ENCODE assay signal across 2 cellular contexts in genomic region chr10:52365547-52366432, GRCh38. TPM values are rescaled to one million over a fixed set of nuclear protein-coding genes. Genes with fewer than 3 reads are reported as not detected.
"Had no signal": no experiment of that assay in that cellular context is flagged by ENCODE, and none has a peak within 500 bp of the region (broad histone marks: within the 10 kb centered on the region; RNA-seq: fewer than 3 reads in every experiment).

No MANE protein-coding gene starts in this region.

RNA-seq across cellular contexts. Expression of gene DKK1, which starts 51.7 kb away (rescaled TPM):
- total RNA-seq: right cardiac atrium, right lobe of liver had no signal
